Comparison of ENCODE assay signal across 17 cellular contexts in genomic region chr14:100080206-100080605, GRCh38. TPM values are rescaled to one million over a fixed set of nuclear protein-coding genes. Genes with fewer than 3 reads are reported as not detected.
A peak's percentile ranks its signal among the peaks of the same experiment; 100 is the strongest.
DNase-seq lines count a peak whose midpoint lies in the region; ATAC-seq, FAIRE-seq and TF ChIP-seq lines count a peak whose summit lies in the region.
"Had no signal": no experiment of that assay in that cellular context is flagged by ENCODE, and none has a peak within 500 bp of the region (broad histone marks: within the 10 kb centered on the region; RNA-seq: fewer than 3 reads in every experiment).

No MANE protein-coding gene starts in this region.

- intact Hi-C loops in activated naive CD4-positive, alpha-beta T cell treated with anti-CD3 and anti-CD28 coated beads for 36 hours (cut with micrococcal nuclease): loop anchor here (5.0 kb wide), 1 partner anchor 157 kb away; the partner anchor contains the start of gene YY1
- intact Hi-C loops in GM12878 (cut with micrococcal nuclease; ENCODE audit: unreplicated experiment): no loop called here
- intact Hi-C loops in stomach (cut with DNase I; ENCODE audit: low total_unique reads): no loop called here

- no TSS peak for BruUV-seq in GM12878 (replicated peaks; lab: Mats Ljungman, UMichigan)

- H3K27me3 Mint-ChIP-seq in activated naive CD4-positive, alpha-beta T cell treated with anti-CD3 and anti-CD28 coated beads for 36 hours (ENCODE audit: low read depth): no peaks in the 10 kb centered on the region
- no peaks in the 10 kb centered on the region for H3K27me3 Mint-ChIP-seq in stimulated activated naive B cell treated with anti-CD40 and anti-IgM and Interleukin-4, amounts not matched to agents 10 μg/mL and 1 μg/mL and 100 μg/mL, for 72 hours

- H3K27ac ChIP-seq in GM12878 (ENCODE audit: control insufficient read depth, insufficient read depth): peak overlapping the region; percentile 13; the same call in 1 of the 2 replicates
- H3K27ac ChIP-seq in stomach: peak overlapping the region in 1 of 5 donors; percentile 38
- H3K27ac ChIP-seq: adrenal gland, right lobe of liver had no signal

- H3K4me2 ChIP-seq in Loucy (ENCODE audit: low read depth, low read length, poor library complexity, severe bottlenecking) (peak overlapping the region; percentile 79), GM12878 (ENCODE audit: control insufficient read depth, insufficient read depth) (peak overlapping the region; percentile 13; the same call in 1 of the 2 replicates)

- H3K9me3 ChIP-seq in Loucy (ENCODE audit: insufficient read depth, low read depth, low read length) (no peaks in the 10 kb centered on the region), GM12878 (replicated peaks; ENCODE audit: control insufficient read depth, insufficient read depth, low read length) (no peaks in the 10 kb centered on the region), stomach (no peaks in the 10 kb centered on the region)
- H3K9me3 ChIP-seq: adrenal gland, HAP-1, right lobe of liver had no signal

- H3K27me3 ChIP-seq in Loucy (ENCODE audit: insufficient read depth, low read length, poor library complexity, severe bottlenecking) (no peaks in the 10 kb centered on the region), GM12878 (replicated peaks in 1 of 2; ENCODE audit: control insufficient read depth in 2 of 2, insufficient read depth in 2 of 2, low read length in 1 of 2) (no peaks in the 10 kb centered on the region), stomach (no peaks in the 10 kb centered on the region)
- H3K27me3 ChIP-seq: adrenal gland, right lobe of liver had no signal

- RAD21 ChIA-PET in GM12878 (lab: Charles Lee; ENCODE audit: unreplicated experiment): interaction anchor here (0.8 to 2.0 kb wide), 5 partner anchors 8 to 113 kb away, joined by 3 to 12 read pairs (median 3); no protein-coding TSS in a partner anchor

- no peak for TF ChIP-seq RAD21 in GM12878 (IDR thresholded peaks at IDR 0.05; ENCODE audit: insufficient read depth, low read depth, low read length)

- POLR2A ChIA-PET in GM12878 (lab: Charles Lee): interaction anchor here (0.7 to 2.3 kb wide), 7 partner anchors 9 to 178 kb away, joined by 3 to 17 read pairs (median 5); partner anchors contain the start of gene EVL
- POLR2A ChIA-PET in GM10248 (lab: Yijun Ruan, JAX): interaction anchor here (0.6 to 0.7 kb wide), 2 partner anchors 11 to 156 kb away, joined by 3 to 5 read pairs; no protein-coding TSS in a partner anchor

- SMC1A ChIA-PET in GM12878 (lab: Charles Lee; ENCODE audit: uncharacterized antibody, unreplicated experiment): interaction anchor here (0.8 to 2.7 kb wide), 15 partner anchors 9 to 135 kb away, joined by 3 to 12 read pairs (median 3); no protein-coding TSS in a partner anchor

- TF ChIP-seq CTCF in Loucy (conservative IDR thresholded peaks at IDR 0.05; ENCODE audit: low read length) (no peak), GM12878 (IDR thresholded peaks at IDR 0.05 in 2 of 3, conservative IDR thresholded peaks at IDR 0.05 in 1 of 3; ENCODE audit: control insufficient read depth in 2 of 3, extremely low read depth in 1 of 3, insufficient read depth in 1 of 3, low read depth in 3 of 3, low read length in 3 of 3) (no peak), stomach (IDR thresholded peaks at IDR 0.05) (no peak), GM10248 (IDR thresholded peaks at IDR 0.05; ENCODE audit: control extremely low read depth, extremely low read depth, low read depth, missing control alignments) (no peak)

- peak overlapping the region; percentile 74 for H3K4me3 Mint-ChIP-seq in activated naive CD4-positive, alpha-beta T cell treated with anti-CD3 and anti-CD28 coated beads for 36 hours
- no peak overlapping the region for H3K4me3 Mint-ChIP-seq in stimulated activated naive B cell treated with anti-CD40 and anti-IgM and Interleukin-4, amounts not matched to agents 10 μg/mL and 1 μg/mL and 100 μg/mL, for 72 hours

- no peak for DNase-seq in activated naive CD4-positive, alpha-beta T cell treated with anti-CD3 and anti-CD28 coated beads for 36 hours
- no peak for DNase-seq in activated naive CD4-positive, alpha-beta T cell (lab: John Stamatoyannopoulos, UW)
- DNase-seq in GM12878 (ENCODE audit: low read depth, low spot score): no peak
- DNase-seq in stimulated activated naive B cell treated with anti-CD40 and anti-IgM and Interleukin-4, amounts not matched to agents 10 μg/mL and 1 μg/mL and 100 μg/mL, for 72 hours: no peak
- no peak for DNase-seq in stomach
- no peak for DNase-seq in GM10248 (ENCODE audit: extremely low spot score)
- DNase-seq: adrenal gland, EL, IMR-90, left ventricle myocardium superior, NCI-H187 treated with DMSO at 0.1 percent for 48 hours, NCI-H345, right lobe of liver had no signal

- FAIRE-seq in GM12878 (lab: Jason Lieb, UNC): no peak

- TF ChIP-seq EP300 in GM12878 (IDR thresholded peaks at IDR 0.05; ENCODE audit: borderline replicate concordance in 1 of 2, control insufficient read depth in 1 of 2, low read depth in 2 of 2, low read length in 2 of 2) (no peak), stomach (IDR thresholded peaks at IDR 0.05) (no peak)

- H3K36me3 Mint-ChIP-seq in activated naive CD4-positive, alpha-beta T cell treated with anti-CD3 and anti-CD28 coated beads for 36 hours (ENCODE audit: low read depth): peaks cover 21% of the 10 kb centered on the region
- H3K36me3 Mint-ChIP-seq in stimulated activated naive B cell treated with anti-CD40 and anti-IgM and Interleukin-4, amounts not matched to agents 10 μg/mL and 1 μg/mL and 100 μg/mL, for 72 hours: peaks cover 34 to 51% of the 10 kb centered on the region in 2 donors

- CTCF ChIA-PET in activated naive CD4-positive, alpha-beta T cell treated with anti-CD3 and anti-CD28 coated beads for 36 hours (lab: Charles Lee): interaction anchor here (1.3 to 34.6 kb wide), 5 partner anchors 10 to 75 kb away, joined by 3 to 932 read pairs (median 12); partner anchors contain the start of gene EVL
- CTCF ChIA-PET in GM12878 (lab: Yijun Ruan, JAX) (interaction anchor here (0.7 to 5.1 kb wide), 10 partner anchors 8 to 99 kb away, joined by 3 to 37 read pairs (median 4); no protein-coding TSS in a partner anchor), GM10248 (lab: Yijun Ruan, JAX) (interaction anchor here (1.3 to 23.2 kb wide), 9 partner anchors 9 to 113 kb away, joined by 3 to 336 read pairs (median 7); partner anchors contain the start of gene EVL)

- peaks cover 94% of the 10 kb centered on the region for H3K4me1 Mint-ChIP-seq in activated naive CD4-positive, alpha-beta T cell treated with anti-CD3 and anti-CD28 coated beads for 36 hours (ENCODE audit: low read depth)
- peaks cover 58 to 87% of the 10 kb centered on the region in 2 donors for H3K4me1 Mint-ChIP-seq in stimulated activated naive B cell treated with anti-CD40 and anti-IgM and Interleukin-4, amounts not matched to agents 10 μg/mL and 1 μg/mL and 100 μg/mL, for 72 hours

- H3K79me2 ChIP-seq in Loucy (ENCODE audit: insufficient read depth, low read length) (peaks cover 89% of the 10 kb centered on the region), GM12878 (ENCODE audit: control insufficient read depth, insufficient read depth, low read length) (peaks cover 50% of the 10 kb centered on the region)

- H3K9me2 ChIP-seq in Loucy (replicated peaks; ENCODE audit: low read depth, low read length): no peaks in the 10 kb centered on the region

- TF ChIP-seq POLR2A in GM12878 (IDR thresholded peaks at IDR 0.05; ENCODE audit: low read depth, low read length): no peak
- TF ChIP-seq POLR2A in stomach (IDR thresholded peaks at IDR 0.05): no peak

- H2AFZ ChIP-seq in Loucy (ENCODE audit: low read length) (no peak overlapping the region), GM12878 (ENCODE audit: control insufficient read depth, low read depth, low read length) (no peak overlapping the region)

- H3K9me3 Mint-ChIP-seq in activated naive CD4-positive, alpha-beta T cell treated with anti-CD3 and anti-CD28 coated beads for 36 hours: no peaks in the 10 kb centered on the region
- H3K9me3 Mint-ChIP-seq in stimulated activated naive B cell treated with anti-CD40 and anti-IgM and Interleukin-4, amounts not matched to agents 10 μg/mL and 1 μg/mL and 100 μg/mL, for 72 hours: no peaks in the 10 kb centered on the region

- WGBS in GM12878 (ENCODE audit: insufficient coverage, insufficient replicate concordance, low lambda C conversion rate, missing lambda C conversion rate): 90% methylated on average over 5 of the region's 5 CpGs
- WGBS in stomach, 5 donors: 84 to 91% (median 89%) methylated on average over 5 of the region's 5 CpGs

- H3K36me3 ChIP-seq in Loucy (ENCODE audit: insufficient read depth, low read length): peaks cover 12% of the 10 kb centered on the region; the same call in 1 of the 2 replicates
- peaks cover 9 to 17% of the 10 kb centered on the region in 2 experiments; a peak in 3 of 4 replicates for H3K36me3 ChIP-seq in GM12878 (ENCODE audit: control insufficient read depth in 2 of 2, insufficient read depth in 2 of 2, low read length in 1 of 2)
- H3K36me3 ChIP-seq in stomach: peaks cover 0 to 5% (median 3%) of the 10 kb centered on the region in 4 donors
- H3K36me3 ChIP-seq: adrenal gland, HAP-1 had no signal

- in situ Hi-C loops in GM12878 (cut with MboI): no loop called here

- no peak for ATAC-seq in GM12878
- ATAC-seq in stimulated activated naive B cell treated with anti-CD40 and anti-IgM and Interleukin-4, amounts not matched to agents 10 μg/mL and 1 μg/mL and 100 μg/mL, for 72 hours (replicated peaks): no peak
- ATAC-seq in GM19035 (IDR thresholded peaks at IDR 0.05; ENCODE audit: unreplicated experiment): no peak
- ATAC-seq: Panc1, right lobe of liver had no signal

- H3K27ac Mint-ChIP-seq in activated naive CD4-positive, alpha-beta T cell treated with anti-CD3 and anti-CD28 coated beads for 36 hours: peak overlapping the region; percentile 96
- H3K27ac Mint-ChIP-seq in stimulated activated naive B cell treated with anti-CD40 and anti-IgM and Interleukin-4, amounts not matched to agents 10 μg/mL and 1 μg/mL and 100 μg/mL, for 72 hours: peak overlapping the region; percentile 53

- H3K4me3 ChIP-seq in Loucy (ENCODE audit: low read length, poor library complexity, severe bottlenecking): peak overlapping the region; percentile 65
- no peak overlapping the region for H3K4me3 ChIP-seq in GM12878
- H3K4me3 ChIP-seq in stomach: no peak overlapping the region
- H3K4me3 ChIP-seq: adrenal gland, HAP-1, right lobe of liver had no signal

- peak overlapping the region; percentile 79 for H3K9ac ChIP-seq in Loucy (ENCODE audit: low read depth, low read length, poor library complexity, severe bottlenecking)
- no peak overlapping the region for H3K9ac ChIP-seq in GM12878 (ENCODE audit: control insufficient read depth, insufficient read depth, low read length)

- H3K4me1 ChIP-seq in Loucy (ENCODE audit: insufficient read depth, low read length, poor library complexity, severe bottlenecking): peaks cover 80% of the 10 kb centered on the region
- H3K4me1 ChIP-seq in GM12878 (ENCODE audit: control insufficient read depth, insufficient read depth, low read length): peaks cover 32% of the 10 kb centered on the region
- peaks cover 11 to 55% (median 33%) of the 10 kb centered on the region in 4 donors for H3K4me1 ChIP-seq in stomach
- H3K4me1 ChIP-seq: HAP-1 had no signal

- peaks cover 8% of the 10 kb centered on the region; the same call in 1 of the 2 replicates for H3F3A ChIP-seq in Loucy (ENCODE audit: low read depth)

- H4K20me1 ChIP-seq in Loucy (ENCODE audit: insufficient read depth, low read length, poor library complexity, severe bottlenecking): peaks cover 33% of the 10 kb centered on the region
- H4K20me1 ChIP-seq in GM12878 (ENCODE audit: control insufficient read depth, insufficient read depth): no peaks in the 10 kb centered on the region

RNA-seq across cellular contexts. Expression of gene EVL, which starts 15.0 kb away (rescaled TPM):
- total RNA-seq in activated naive CD4-positive, alpha-beta T cell treated with anti-CD3 and anti-CD28 coated beads for 36 hours: 100 to 1,000 TPM; 173 to 175 TPM
- 1,242 and 1,365 TPM in 2 replicates for total RNA-seq in GM12878 (2013; cell fraction: nucleolus; rRNA removed)
- total RNA-seq in GM12878 (2014; rRNA removed) (92.2 and 98.6 TPM in 2 replicates), GM12878 (2014; rRNA removed; fragmentation: Illumina TruSeq; extraction: Trizol) (87.4 and 87.6 TPM in 2 replicates), GM12878 (2021) (104 and 112 TPM in 2 replicates), stomach (100 to 1,000 TPM in 1 of 5 donors, 10 to 100 TPM in 4; 23.3 to 111 (median 32.6) TPM)
- 102 TPM for polyA plus RNA-seq in GM12878 (2011; ENCODE audit: low read depth)
- polyA plus RNA-seq in GM12878 (2011; rRNA removed) (226 and 341 TPM in 2 replicates), GM12878 (2014; fragmentation: Illumina TruSeq; extraction: Trizol) (115 and 128 TPM in 2 replicates), GM12878 (2014; fragmentation: Nextera tagmentation; extraction: Ambion mirVana) (10 to 100 TPM; 11.9 to 13.6 TPM), GM12878 (2014; rRNA removed) (118 and 128 TPM in 2 replicates), GM12878 (2016; fragmentation: Nextera tagmentation; extraction: Ambion mirVana) (10 to 100 TPM; 33.5 to 35.4 TPM), stomach (10 to 100 TPM; 35.7 to 64.9 (median 43.7) TPM)
- polyA plus RNA-seq in GM12878 (2011; cell fraction: cytosol; rRNA removed): 282 and 297 TPM in 2 replicates
- 1,111 and 1,225 TPM in 2 replicates for polyA plus RNA-seq in GM12878 (2011; cell fraction: nucleus; rRNA removed)
- 138 and 162 TPM in 2 replicates for polyA plus RNA-seq in GM12878 (2012)
- 273 and 309 TPM in 2 replicates for polyA minus RNA-seq in GM12878 (2011; rRNA and poly(A)+ RNA removed)
- polyA minus RNA-seq in GM12878 (2011; cell fraction: cytosol; rRNA and poly(A)+ RNA removed): 71.8 and 79.0 TPM in 2 replicates
- polyA minus RNA-seq in GM12878 (2011; cell fraction: nucleus; rRNA and poly(A)+ RNA removed): 230 and 324 TPM in 2 replicates
